In genomic region chr20:17612287-17612974, GRCh38 we compare ENCODE assay signal across 8 cellular contexts. TPM values are rescaled to one million over a fixed set of nuclear protein-coding genes. Genes with fewer than 3 reads are reported as not detected.
DNase-seq lines count a peak whose midpoint lies in the region; FAIRE-seq and TF ChIP-seq lines count a peak whose summit lies in the region.

No MANE protein-coding gene starts in this region.

- H3K4me3 Mint-ChIP-seq in activated CD4-positive, alpha-beta T cell treated with anti-CD3 and anti-CD28 coated beads, Interleukin-2, amount 10 ng/mL, durations not matched to agents 7 days and 5 days = peak overlapping the region; percentile 47
- no peak overlapping the region for H3K4me3 Mint-ChIP-seq in endothelial cell (ENCODE audit: unreplicated experiment)

- H3K27ac Mint-ChIP-seq in activated CD4-positive, alpha-beta T cell treated with anti-CD3 and anti-CD28 coated beads, Interleukin-2, amount 10 ng/mL, durations not matched to agents 7 days and 5 days = peak overlapping the region; percentile 96
- peak overlapping the region; percentile 90 for H3K27ac Mint-ChIP-seq in endothelial cell (ENCODE audit: unreplicated experiment)

- CTCF ChIA-PET in GM10248 (lab: Yijun Ruan, JAX) = interaction anchor here (1.1 kb wide), 1 partner anchor 42 kb away, joined by 3 read pairs; no protein-coding TSS in a partner anchor
- CTCF ChIA-PET in activated CD4-positive, alpha-beta T cell treated with anti-CD3 and anti-CD28 coated beads, Interleukin-2, amount 10 ng/mL, durations not matched to agents 7 days and 5 days (lab: Charles Lee) = interaction anchor here (0.7 to 0.9 kb wide), 2 partner anchors 24 to 30 kb away, joined by 3 read pairs; no protein-coding TSS in a partner anchor

- H3K36me3 Mint-ChIP-seq in activated CD4-positive, alpha-beta T cell treated with anti-CD3 and anti-CD28 coated beads, Interleukin-2, amount 10 ng/mL, durations not matched to agents 7 days and 5 days (ENCODE audit: low read depth) = peaks cover 20% of the 10 kb centered on the region
- peaks cover 14% of the 10 kb centered on the region for H3K36me3 Mint-ChIP-seq in endothelial cell (ENCODE audit: low read depth, unreplicated experiment)

- FAIRE-seq in D721Med (lab: Jason Lieb, UNC) = no peak

- H3K4me1 Mint-ChIP-seq in activated CD4-positive, alpha-beta T cell treated with anti-CD3 and anti-CD28 coated beads, Interleukin-2, amount 10 ng/mL, durations not matched to agents 7 days and 5 days = peaks cover 47% of the 10 kb centered on the region
- H3K4me1 Mint-ChIP-seq in endothelial cell (ENCODE audit: unreplicated experiment) = peaks cover 3% of the 10 kb centered on the region

- H3K27me3 Mint-ChIP-seq in activated CD4-positive, alpha-beta T cell treated with anti-CD3 and anti-CD28 coated beads, Interleukin-2, amount 10 ng/mL, durations not matched to agents 7 days and 5 days = no peaks in the 10 kb centered on the region
- peaks cover 17% of the 10 kb centered on the region for H3K27me3 Mint-ChIP-seq in endothelial cell (ENCODE audit: unreplicated experiment)

- POLR2A ChIA-PET in GM10248 (lab: Yijun Ruan, JAX) = no interaction called here
- POLR2A ChIA-PET in activated CD4-positive, alpha-beta T cell treated with anti-CD3 and anti-CD28 coated beads, Interleukin-2, amount 10 ng/mL, durations not matched to agents 7 days and 5 days (lab: Charles Lee) = no interaction called here

- no peaks in the 10 kb centered on the region for H3K9me3 Mint-ChIP-seq in activated CD4-positive, alpha-beta T cell treated with anti-CD3 and anti-CD28 coated beads, Interleukin-2, amount 10 ng/mL, durations not matched to agents 7 days and 5 days
- no peaks in the 10 kb centered on the region for H3K9me3 Mint-ChIP-seq in endothelial cell (ENCODE audit: unreplicated experiment)

- TF ChIP-seq CTCF in GM10248 (IDR thresholded peaks at IDR 0.05; ENCODE audit: control extremely low read depth, extremely low read depth, low read depth, missing control alignments) (no peak), endothelial cell (IDR thresholded peaks at IDR 0.05; ENCODE audit: unreplicated experiment) (no peak), D721Med (IDR thresholded peaks at IDR 0.05; ENCODE audit: insufficient read depth, missing control alignments) (no peak)

- DNase-seq in GM10248 (ENCODE audit: extremely low spot score) = peak; percentile 12
- DNase-seq in activated CD4-positive, alpha-beta T cell treated with anti-CD3 and anti-CD28 coated beads, Interleukin-2, amount 10 ng/mL, durations not matched to agents 7 days and 5 days = peak; percentile 35
- DNase-seq in endothelial cell (ENCODE audit: low spot score) = no peak
- DNase-seq in non-pigmented ciliary epithelial cell (ENCODE audit: low read depth) = peak; percentile 37
- DNase-seq in D721Med (ENCODE audit: insufficient read length, low spot score) = no peak
- DNase-seq in COLO668 (lab: John Stamatoyannopoulos, UW; ENCODE audit: unreplicated experiment) = no peak
- DNase-seq in foreskin melanocyte = no peak
- no peak for DNase-seq in NCI-H2196 (lab: John Stamatoyannopoulos, UW; ENCODE audit: unreplicated experiment)

RNA-seq across cellular contexts. Expression of gene DSTN, which starts 42.6 kb away (rescaled TPM):
- 10 to 100 TPM; 77.4 to 83.3 TPM for total RNA-seq in activated CD4-positive, alpha-beta T cell treated with anti-CD3 and anti-CD28 coated beads, Interleukin-2, amount 10 ng/mL, durations not matched to agents 7 days and 5 days
- 142 TPM for total RNA-seq in endothelial cell (ENCODE audit: unreplicated experiment)

Comparison
In these comparisons a context has a peak if more than half of its experiments do, and no peak if none do; other contexts are left out.
1. DNase-seq: peak in GM10248 (single experiment), activated CD4-positive, alpha-beta T cell treated with anti-CD3 and anti-CD28 coated beads, Interleukin-2, amount 10 ng/mL, durations not matched to agents 7 days and 5 days (single experiment) and non-pigmented ciliary epithelial cell (single experiment); none in endothelial cell (single experiment), D721Med (single experiment), COLO668 (single experiment), foreskin melanocyte (single experiment) and NCI-H2196 (single experiment).